In genomic region chr5:57298985-57299491, GRCh38 we compare ENCODE assay signal across 8 cellular contexts.
A peak's percentile ranks its signal among the peaks of the same experiment; 100 is the strongest.
DNase-seq lines count a peak whose midpoint lies in the region; ATAC-seq, FAIRE-seq and TF ChIP-seq lines count a peak whose summit lies in the region.

No MANE protein-coding gene starts in this region.

- 61% methylated on average over 11 of the region's 15 CpGs for WGBS in mammary epithelial cell (ENCODE audit: low coverage, missing lambda C conversion rate)

- H3K4me1 Mint-ChIP-seq in CD14-positive monocyte = peaks cover 14% of the 10 kb centered on the region

- BruUV-seq in mammary epithelial cell (replicated peaks; lab: Mats Ljungman, UMichigan) = no TSS peak

- H3K4me3 Mint-ChIP-seq in CD14-positive monocyte = peak overlapping the region; percentile 76 to 91

- H2AFZ ChIP-seq in mammary epithelial cell (ENCODE audit: low read depth, low read length) = no peak overlapping the region
- no peak overlapping the region for H2AFZ ChIP-seq in keratinocyte (ENCODE audit: control insufficient read depth, low read length)

- peak; percentile 82 for FAIRE-seq in keratinocyte (lab: Jason Lieb, UNC)

- H3K9me3 Mint-ChIP-seq in CD14-positive monocyte = no peaks in the 10 kb centered on the region

- TF ChIP-seq CTCF in CD14-positive monocyte (IDR thresholded peaks at IDR 0.05) (peak; percentile 45), mammary epithelial cell (conservative IDR thresholded peaks at IDR 0.05 in 1 of 2, IDR thresholded peaks at IDR 0.05 in 1 of 2; ENCODE audit: extremely low read depth in 1 of 2, insufficient read depth in 1 of 2, low read depth in 1 of 2, low read length in 2 of 2) (peak in 1 of 2 donors; percentile 46), keratinocyte (optimal IDR thresholded peaks at IDR 0.05 in 1 of 3, IDR thresholded peaks at IDR 0.05 in 1 of 3, conservative IDR thresholded peaks at IDR 0.05 in 1 of 3; ENCODE audit: extremely low read depth in 1 of 3, insufficient read depth in 2 of 3, low read length in 3 of 3) (peak; percentile 41 to 60 (median 45))

- peak; percentile 40 for ATAC-seq in GM19463 (IDR thresholded peaks at IDR 0.05; ENCODE audit: unreplicated experiment)

- no peaks in the 10 kb centered on the region for H3K36me3 ChIP-seq in mammary epithelial cell (ENCODE audit: insufficient read depth, low read length)
- H3K36me3 ChIP-seq in keratinocyte (ENCODE audit: control insufficient read depth in 2 of 2, extremely low read depth in 1 of 2, insufficient read depth in 2 of 2, low read length in 2 of 2) = no peaks in the 10 kb centered on the region

- no peaks in the 10 kb centered on the region for H3K4me1 ChIP-seq in mammary epithelial cell (ENCODE audit: insufficient read depth, low read length)
- H3K4me1 ChIP-seq in keratinocyte (ENCODE audit: control insufficient read depth, extremely low read depth, insufficient read depth, low read length) = peaks cover 8% of the 10 kb centered on the region

- H3K4me2 ChIP-seq in mammary epithelial cell (ENCODE audit: insufficient read depth, low read depth, low read length) = no peak overlapping the region
- H3K4me2 ChIP-seq in keratinocyte (ENCODE audit: control insufficient read depth, extremely low read depth, insufficient read depth, low read depth, low read length) = peak overlapping the region; percentile 47

- intact Hi-C loops in CD14-positive monocyte (cut with micrococcal nuclease) = loop anchor here (5.0 kb wide), 1 partner anchor 1163 kb away; the partner anchor contains the start of gene PLK2 (in 2 of the 2)
- intact Hi-C loops in mammary epithelial cell (cut with micrococcal nuclease) = loop anchor here (1.0 to 10.0 kb wide), 8 partner anchors 134 to 1556 kb away; no protein-coding TSS in a partner anchor

- H3K27ac ChIP-seq in mammary epithelial cell (ENCODE audit: insufficient read depth, low read depth, low read length) = no peak overlapping the region
- no peak overlapping the region for H3K27ac ChIP-seq in keratinocyte (ENCODE audit: control insufficient read depth, insufficient read depth, low read length)

- CTCF ChIA-PET in mammary epithelial cell (lab: Charles Lee; ENCODE audit: low non-redundant PET) = interaction anchor here (0.6 to 0.7 kb wide), 2 partner anchors 68 to 85 kb away, joined by 3 to 4 read pairs; no protein-coding TSS in a partner anchor

- no peaks in the 10 kb centered on the region for H3K9me1 ChIP-seq in keratinocyte (ENCODE audit: control insufficient read depth, extremely low read depth, insufficient read depth, low read length)

- H3K27me3 ChIP-seq in mammary epithelial cell (ENCODE audit: insufficient read depth, low read length) (no peaks in the 10 kb centered on the region), keratinocyte (ENCODE audit: control insufficient read depth, extremely low read depth, insufficient read depth, low read length) (peaks cover 9% of the 10 kb centered on the region)

- in situ Hi-C loops in mammary epithelial cell (cut with MboI; ENCODE audit: low sequenced_read_pairs in 2 of 2) = loop anchor here (5.0 to 10.0 kb wide), 3 partner anchors 476 to 1166 kb away; partner anchors contain the start of gene PLK2 (in 2 of the 2)

- DNase-seq in CD14-positive monocyte (ENCODE audit: low spot score) (no peak), NCI-H146 (lab: John Stamatoyannopoulos, UW) (peak; percentile 34), T1000 (lab: John Stamatoyannopoulos, UW) (peak; percentile 25), mammary epithelial cell (peak; percentile 50), keratinocyte (ENCODE audit: low read depth, low spot score) (peak; percentile 21), 8988T (no peak)
- peak; percentile 38 to 53 for DNase-seq in stimulated activated CD4-positive, alpha-beta T cell treated with anti-CD3 and anti-CD28 coated beads, Interleukin-15, amount 100 ng/mL, for 48 hours (ENCODE audit: low read depth in 2 of 2)

- H3K27ac Mint-ChIP-seq in CD14-positive monocyte = peak overlapping the region in 6 of 7 donors; percentile 40 to 82 (median 75)

- H3K9me3 ChIP-seq in mammary epithelial cell (replicated peaks; ENCODE audit: insufficient read depth, low read length) = no peaks in the 10 kb centered on the region
- H3K9me3 ChIP-seq in keratinocyte (ENCODE audit: control insufficient read depth, low read depth, low read length) = no peaks in the 10 kb centered on the region

- peaks cover 0 to 4% (median 3%) of the 10 kb centered on the region in 3 donors for H3K27me3 Mint-ChIP-seq in CD14-positive monocyte (ENCODE audit: low read depth in 3 of 3)

- no peaks in the 10 kb centered on the region for H3K79me2 ChIP-seq in mammary epithelial cell (ENCODE audit: insufficient read depth, low read length)
- no peaks in the 10 kb centered on the region for H3K79me2 ChIP-seq in keratinocyte (ENCODE audit: control insufficient read depth, insufficient read depth, low read length)

- no peaks in the 10 kb centered on the region for H3K36me3 Mint-ChIP-seq in CD14-positive monocyte

- dilution Hi-C loops in mammary epithelial cell (cut with HindIII; ENCODE audit: low sequenced_read_pairs) = no loop called here
- dilution Hi-C loops in keratinocyte (cut with MboI; ENCODE audit: extremely low pct_ligation_motif_present, low sequenced_read_pairs) = no loop called here

- H4K20me1 ChIP-seq in mammary epithelial cell (ENCODE audit: insufficient read depth, low read length) (no peaks in the 10 kb centered on the region), keratinocyte (ENCODE audit: control insufficient read depth, extremely low read depth, insufficient read depth, low read length) (no peaks in the 10 kb centered on the region)

- H3K4me3 ChIP-seq in mammary epithelial cell (replicated peaks in 1 of 3; ENCODE audit: insufficient read depth in 1 of 3, low read depth in 2 of 3, low read length in 3 of 3) (no peak overlapping the region), keratinocyte (ENCODE audit: control insufficient read depth in 2 of 3, extremely low read depth in 1 of 3, insufficient read depth in 2 of 3, low read depth in 1 of 3, low read length in 3 of 3) (no peak overlapping the region)

- H3K9ac ChIP-seq in mammary epithelial cell (ENCODE audit: insufficient read depth, low read length) = no peak overlapping the region
- no peak overlapping the region for H3K9ac ChIP-seq in keratinocyte (ENCODE audit: control insufficient read depth, extremely low read depth, insufficient read depth, low read length)

Comparison
In these comparisons a context has a peak if more than half of its experiments do, and no peak if none do; other contexts are left out.
1. DNase-seq: peak in NCI-H146 (single experiment), T1000 (single experiment), mammary epithelial cell (single experiment), keratinocyte (single experiment) and stimulated activated CD4-positive, alpha-beta T cell treated with anti-CD3 and anti-CD28 coated beads, Interleukin-15, amount 100 ng/mL, for 48 hours (2 of 2); none in CD14-positive monocyte (single experiment) and 8988T (single experiment).